In the genomic region with DNA sequence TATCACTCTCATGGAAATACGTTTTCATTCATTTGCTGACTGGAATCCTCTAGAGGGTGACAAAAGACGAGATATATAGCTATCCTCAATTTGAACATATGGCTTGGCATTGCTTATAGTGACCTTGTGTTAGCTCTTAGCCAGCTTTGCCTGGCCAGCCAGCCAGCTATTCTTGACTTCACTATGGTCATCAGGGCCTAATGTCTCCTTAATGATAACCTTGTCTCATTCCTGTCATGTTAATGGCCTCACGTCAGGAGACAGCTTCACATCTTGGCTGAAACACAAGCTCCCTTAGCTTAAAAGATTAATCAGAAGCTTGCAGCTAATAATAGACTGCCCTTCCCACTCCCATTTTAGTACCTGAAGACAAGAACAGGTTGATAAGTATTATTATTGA, we compare ENCODE assay signal across 1 cellular context.
TF ChIP-seq lines count a peak whose summit lies in the region.

No MANE protein-coding gene starts in this region.

TF ChIP-seq in IMR-90, 13 proteins besides CTCF, POLR2A, EP300 and RAD21 (continued from another document):
- TF ChIP-seq, protein P1, sequence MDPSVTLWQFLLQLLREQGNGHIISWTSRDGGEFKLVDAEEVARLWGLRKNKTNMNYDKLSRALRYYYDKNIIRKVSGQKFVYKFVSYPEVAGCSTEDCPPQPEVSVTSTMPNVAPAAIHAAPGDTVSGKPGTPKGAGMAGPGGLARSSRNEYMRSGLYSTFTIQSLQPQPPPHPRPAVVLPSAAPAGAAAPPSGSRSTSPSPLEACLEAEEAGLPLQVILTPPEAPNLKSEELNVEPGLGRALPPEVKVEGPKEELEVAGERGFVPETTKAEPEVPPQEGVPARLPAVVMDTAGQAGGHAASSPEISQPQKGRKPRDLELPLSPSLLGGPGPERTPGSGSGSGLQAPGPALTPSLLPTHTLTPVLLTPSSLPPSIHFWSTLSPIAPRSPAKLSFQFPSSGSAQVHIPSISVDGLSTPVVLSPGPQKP (IDR thresholded peaks at IDR 0.05; ENCODE audit: borderline replicate concordance, low read depth, low read length), result no peak
- TF ChIP-seq MAZ (IDR thresholded peaks at IDR 0.05; ENCODE audit: borderline replicate concordance, low read depth, low read length) (no peak), FOS (IDR thresholded peaks at IDR 0.05; ENCODE audit: low read depth, low read length) (no peak), CHD1 (IDR thresholded peaks at IDR 0.05; ENCODE audit: low read depth, low read length) (no peak)
